Comparison of ENCODE assay signal across 9 cellular contexts in genomic region chr2:102367331-102367971, GRCh38. TPM values are rescaled to one million over a fixed set of nuclear protein-coding genes. Genes with fewer than 3 reads are reported as not detected.
A peak's percentile ranks its signal among the peaks of the same experiment; 100 is the strongest.
DNase-seq lines count a peak whose midpoint lies in the region; ATAC-seq, FAIRE-seq and TF ChIP-seq lines count a peak whose summit lies in the region.
"Had no signal": no experiment of that assay in that cellular context is flagged by ENCODE, and none has a peak within 500 bp of the region (broad histone marks: within the 10 kb centered on the region; RNA-seq: fewer than 3 reads in every experiment).

No MANE protein-coding gene starts in this region.

- peak; percentile 37 for DNase-seq in activated naive CD4-positive, alpha-beta T cell treated with Interleukin-2 at 50 U/mL for 16 hours
- no peak for DNase-seq in activated naive CD4-positive, alpha-beta T cell (lab: John Stamatoyannopoulos, UW)
- peak; percentile 39 for DNase-seq in activated CD4-positive, alpha-beta memory T cell treated with anti-CD3 and anti-CD28 coated beads, Interleukin-2, amount 10 ng/mL, durations not matched to agents 7 days and 5 days
- DNase-seq in upper lobe of right lung (no peak), GM12891 (ENCODE audit: insufficient read length, low spot score) (no peak), NCI-H2081 treated with DMSO at 0.1 percent for 48 hours (lab: John Stamatoyannopoulos, UW) (no peak), NCI-H2171 (lab: John Stamatoyannopoulos, UW) (no peak)

- FAIRE-seq in GM12891 (lab: Jason Lieb, UNC): no peak

- H3K36me3 Mint-ChIP-seq in activated CD4-positive, alpha-beta memory T cell treated with anti-CD3 and anti-CD28 coated beads, Interleukin-2, amount 10 ng/mL, durations not matched to agents 7 days and 5 days (ENCODE audit: low read depth): peaks cover 84% of the 10 kb centered on the region

- intact Hi-C loops in upper lobe of right lung (cut with DNase I): no loop called here

- no peaks in the 10 kb centered on the region for H3K4me1 ChIP-seq in upper lobe of right lung
- H3K4me1 ChIP-seq: parathyroid adenoma had no signal

- H3K27me3 ChIP-seq in upper lobe of right lung: no peaks in the 10 kb centered on the region

- ATAC-seq in HG02970 (IDR thresholded peaks at IDR 0.05; ENCODE audit: low FRiP score, unreplicated experiment) (peak; percentile 54), upper lobe of right lung (peak; percentile 23)

- no peak overlapping the region for H3K4me3 ChIP-seq in upper lobe of right lung

- H3K27ac ChIP-seq in upper lobe of right lung: no peak overlapping the region
- H3K27ac ChIP-seq: parathyroid adenoma had no signal

- no peak for TF ChIP-seq POLR2A in GM12891 (IDR thresholded peaks at IDR 0.05; ENCODE audit: low read depth, low read length)

- no peaks in the 10 kb centered on the region for H3K27me3 Mint-ChIP-seq in activated CD4-positive, alpha-beta memory T cell treated with anti-CD3 and anti-CD28 coated beads, Interleukin-2, amount 10 ng/mL, durations not matched to agents 7 days and 5 days

- POLR2A ChIA-PET in activated CD4-positive, alpha-beta memory T cell treated with anti-CD3 and anti-CD28 coated beads, Interleukin-2, amount 10 ng/mL, durations not matched to agents 7 days and 5 days (lab: Charles Lee): interaction anchor here (0.8 to 2.3 kb wide), 9 partner anchors 9 to 235 kb away, joined by 3 to 14 read pairs (median 4); partner anchors contain the start of gene IL18R1

- peaks cover 27% of the 10 kb centered on the region for H3K9me3 Mint-ChIP-seq in activated CD4-positive, alpha-beta memory T cell treated with anti-CD3 and anti-CD28 coated beads, Interleukin-2, amount 10 ng/mL, durations not matched to agents 7 days and 5 days

- H3K4me3 Mint-ChIP-seq in activated CD4-positive, alpha-beta memory T cell treated with anti-CD3 and anti-CD28 coated beads, Interleukin-2, amount 10 ng/mL, durations not matched to agents 7 days and 5 days: peak overlapping the region; percentile 53

- no peaks in the 10 kb centered on the region for H3K9me3 ChIP-seq in upper lobe of right lung

- peak overlapping the region; percentile 92 for H3K27ac Mint-ChIP-seq in activated CD4-positive, alpha-beta memory T cell treated with anti-CD3 and anti-CD28 coated beads, Interleukin-2, amount 10 ng/mL, durations not matched to agents 7 days and 5 days

- H3K4me1 Mint-ChIP-seq in activated CD4-positive, alpha-beta memory T cell treated with anti-CD3 and anti-CD28 coated beads, Interleukin-2, amount 10 ng/mL, durations not matched to agents 7 days and 5 days: peaks cover 47% of the 10 kb centered on the region

- peaks cover 8% of the 10 kb centered on the region for H3K36me3 ChIP-seq in upper lobe of right lung

- CTCF ChIA-PET in activated CD4-positive, alpha-beta memory T cell treated with anti-CD3 and anti-CD28 coated beads, Interleukin-2, amount 10 ng/mL, durations not matched to agents 7 days and 5 days (lab: Charles Lee): interaction anchor here (1.3 to 1.9 kb wide), 3 partner anchors 11 to 115 kb away, joined by 3 to 6 read pairs (median 4); partner anchors contain the start of gene IL18R1

- TF ChIP-seq CTCF in upper lobe of right lung (IDR thresholded peaks at IDR 0.05): no peak

TF ChIP-seq in GM12891, 5 proteins besides CTCF, POLR2A, EP300 and RAD21:
- no peak for TF ChIP-seq POLR2AphosphoS5 (IDR thresholded peaks at IDR 0.05; ENCODE audit: low read depth, low read length)
- TF ChIP-seq PAX5 (IDR thresholded peaks at IDR 0.05; ENCODE audit: insufficient read depth, low read length, severe bottlenecking): no peak
- TF ChIP-seq TAF1 (IDR thresholded peaks at IDR 0.05; ENCODE audit: low read depth, low read length): no peak
- no peak for TF ChIP-seq POU2F2 (IDR thresholded peaks at IDR 0.05; ENCODE audit: low read depth, low read length)
- no peak for TF ChIP-seq SPI1 (IDR thresholded peaks at IDR 0.05; ENCODE audit: low read depth, low read length)

RNA-seq across cellular contexts. Expression of gene IL18R1, which starts 11.9 kb away (rescaled TPM):
- 10 to 100 TPM; 22.8 to 24.0 TPM for total RNA-seq in activated CD4-positive, alpha-beta memory T cell treated with anti-CD3 and anti-CD28 coated beads, Interleukin-2, amount 10 ng/mL, durations not matched to agents 7 days and 5 days
- total RNA-seq in upper lobe of right lung: 26.5 TPM
- polyA plus RNA-seq in GM12891 (2012; ENCODE audit: low read depth, missing spikeins): 6.7 TPM

RNA-seq across cellular contexts. Expression of gene IL18RAP, which starts 55.5 kb away (rescaled TPM):
- total RNA-seq in activated CD4-positive, alpha-beta memory T cell treated with anti-CD3 and anti-CD28 coated beads, Interleukin-2, amount 10 ng/mL, durations not matched to agents 7 days and 5 days: 1 to 10 TPM; 7.2 to 9.6 TPM
- 4.9 TPM for total RNA-seq in upper lobe of right lung
- 0.15 TPM for polyA plus RNA-seq in GM12891 (2012; ENCODE audit: low read depth, missing spikeins)

RNA-seq across cellular contexts. Expression of gene IL1RL1, which starts 56.1 kb away (rescaled TPM):
- under 1 TPM; 0.58 to 0.71 TPM for total RNA-seq in activated CD4-positive, alpha-beta memory T cell treated with anti-CD3 and anti-CD28 coated beads, Interleukin-2, amount 10 ng/mL, durations not matched to agents 7 days and 5 days
- total RNA-seq in upper lobe of right lung: 46.5 TPM
- polyA plus RNA-seq in GM12891 (2012; ENCODE audit: low read depth, missing spikeins): not detected

Comparison
In these comparisons a context has a peak if more than half of its experiments do, and no peak if none do; other contexts are left out.
1. DNase-seq: peak in activated naive CD4-positive, alpha-beta T cell treated with Interleukin-2 at 50 U/mL for 16 hours (single experiment) and activated CD4-positive, alpha-beta memory T cell treated with anti-CD3 and anti-CD28 coated beads, Interleukin-2, amount 10 ng/mL, durations not matched to agents 7 days and 5 days (single experiment); none in activated naive CD4-positive, alpha-beta T cell (0 of 4), upper lobe of right lung (single experiment), GM12891 (single experiment), NCI-H2081 treated with DMSO at 0.1 percent for 48 hours (single experiment) and NCI-H2171 (single experiment).
2. RNA of gene IL1RL1, which starts 56.1 kb away (total RNA-seq): 46.5 TPM in upper lobe of right lung (single experiment); 0.58 to 0.71 TPM in activated CD4-positive, alpha-beta memory T cell treated with anti-CD3 and anti-CD28 coated beads, Interleukin-2, amount 10 ng/mL, durations not matched to agents 7 days and 5 days; every median in the first group is over 10 times any median in the second.